In genomic region chr4:171022698-171023378, GRCh38 we compare ENCODE assay signal across 29 cellular contexts.
"Had no signal": no experiment of that assay in that cellular context is flagged by ENCODE, and none has a peak within 500 bp of the region (broad histone marks: within the 10 kb centered on the region; RNA-seq: fewer than 3 reads in every experiment).

No MANE protein-coding gene starts in this region.

- H3K36me3 ChIP-seq: breast epithelium, esophagus squamous epithelium, gastrocnemius medialis, left lung, lower lobe of right lung, neural progenitor cell, right atrium auricular region, stomach, thyroid gland, upper lobe of left lung, vagina had no signal

- ATAC-seq: activated CD8-positive, alpha-beta T cell treated with anti-CD3 and anti-CD28 coated beads for 36 hours; activated naive CD4-positive, alpha-beta T cell treated with anti-CD3 and anti-CD28 coated beads, Interleukin-2, amount 50 U/mL, for 72 hours; gastrocnemius medialis; left lung; lower lobe of right lung; natural killer cell; stimulated activated memory B cell treated with anti-CD40 and anti-IgM and Interleukin-4, amounts not matched to agents 10 μg/mL and 1 μg/mL and 100 μg/mL, for 72 hours; T-helper 17 cell had no signal

- H3K27me3 ChIP-seq: breast epithelium, esophagus squamous epithelium, gastrocnemius medialis, left lung, neural progenitor cell, right atrium auricular region, stomach, thyroid gland, upper lobe of left lung, vagina had no signal

- H3K4me1 ChIP-seq: breast epithelium, esophagus squamous epithelium, gastrocnemius medialis, left lung, lower lobe of right lung, parathyroid adenoma, right atrium auricular region, stomach, thyroid gland, upper lobe of left lung, vagina had no signal

- DNase-seq: activated CD4-positive, alpha-beta T cell treated with anti-CD3 and anti-CD28 coated beads for 1 hour; activated CD4-positive, alpha-beta T cell treated with anti-CD3 and anti-CD28 coated beads, Interleukin-2, amount 50 U/mL, for 1 hour; activated CD8-positive, alpha-beta T cell treated with anti-CD3 and anti-CD28 coated beads for 36 hours; activated naive CD4-positive, alpha-beta T cell; activated T-cell treated with anti-CD3 and anti-CD28 coated beads, Interleukin-2, amount 50 U/mL, for 48 hours; central memory CD4-positive, alpha-beta T cell; esophagus squamous epithelium; gastrocnemius medialis; glutamatergic neuron; left lung; lower lobe of right lung; mesendoderm; natural killer cell; occipital lobe; stimulated activated CD4-positive, alpha-beta T cell treated with anti-CD3 and anti-CD28 coated beads, Interleukin-1b, Interleukin-23, amount 100 ng/mL, for 48 hours; stimulated activated CD4-positive, alpha-beta T cell treated with anti-CD3 and anti-CD28 coated beads, Interleukin-4, amount 100 ng/mL, for 4 hours; stimulated activated CD8-positive, alpha-beta memory T cell treated with anti-CD3 and anti-CD28 coated beads, Interleukin-4, amount 100 ng/mL, for 48 hours; stomach; T-helper 17 cell; thyroid gland; upper lobe of left lung had no signal

- H3K4me3 ChIP-seq: breast epithelium, esophagus squamous epithelium, gastrocnemius medialis, left lung, lower lobe of right lung, neural progenitor cell, right atrium auricular region, smooth muscle cell, stomach, thyroid gland, upper lobe of left lung, vagina had no signal

- H3K9me3 ChIP-seq: breast epithelium, esophagus squamous epithelium, gastrocnemius medialis, left lung, lower lobe of right lung, right atrium auricular region, stomach, thyroid gland, upper lobe of left lung, vagina had no signal
